Comparison of ENCODE assay signal across 10 cellular contexts in the genomic region with DNA sequence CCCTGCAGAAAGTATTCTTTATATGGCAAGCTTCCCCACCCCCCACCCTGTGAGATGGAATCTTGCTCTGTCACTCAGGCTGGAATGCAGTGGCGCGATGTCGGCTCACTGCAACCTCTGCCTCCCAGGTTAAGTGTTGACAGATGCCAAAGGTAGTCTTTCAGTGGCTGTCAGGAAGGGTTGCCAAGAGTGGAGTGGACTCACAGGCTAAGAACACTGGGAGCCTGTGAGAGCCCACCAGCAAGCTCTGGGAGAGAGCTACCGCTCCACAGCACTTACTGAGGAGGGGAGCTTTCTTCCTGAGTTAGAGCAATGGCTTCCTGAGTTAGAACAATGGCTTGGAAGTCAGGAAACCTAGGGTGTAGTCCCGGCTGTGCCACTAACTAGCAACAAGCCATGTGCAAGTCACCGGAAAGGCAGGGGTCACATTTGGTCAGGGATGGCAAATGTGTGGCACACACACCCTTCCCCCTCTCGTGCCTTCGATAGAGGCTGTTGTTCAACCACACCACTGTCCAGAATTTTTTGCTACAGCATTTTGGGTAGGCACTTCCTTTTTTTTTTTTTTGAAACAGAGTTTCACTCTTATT. TPM values are rescaled to one million over a fixed set of nuclear protein-coding genes. Genes with fewer than 3 reads are reported as not detected.
DNase-seq lines count a peak whose midpoint lies in the region; ATAC-seq and TF ChIP-seq lines count a peak whose summit lies in the region.
"Had no signal": no experiment of that assay in that cellular context is flagged by ENCODE, and none has a peak within 500 bp of the region (broad histone marks: within the 10 kb centered on the region; RNA-seq: fewer than 3 reads in every experiment).

No MANE protein-coding gene starts in this region.

- no peaks in the 10 kb centered on the region for H3K36me3 Mint-ChIP-seq in CD4-positive, alpha-beta T cell (ENCODE audit: low read depth)

- TF ChIP-seq POLR2A in tibial nerve (IDR thresholded peaks at IDR 0.05), result no peak

- CTCF ChIA-PET in CD4-positive, alpha-beta T cell (lab: Charles Lee), result no interaction called here
- CTCF ChIA-PET in A673 (lab: Charles Lee), result no interaction called here

- POLR2A ChIA-PET in CD4-positive, alpha-beta T cell (lab: Charles Lee), result interaction anchor here (0.6 kb wide), 1 partner anchor 61 kb away, joined by 3 read pairs; no protein-coding TSS in a partner anchor
- POLR2A ChIA-PET in A673 (lab: Charles Lee; ENCODE audit: low non-redundant PET), result no interaction called here

- H3K4me3 Mint-ChIP-seq in CD4-positive, alpha-beta T cell, result no peak overlapping the region
- H3K4me3 Mint-ChIP-seq: HFFc6 had no signal

- H3K9me3 Mint-ChIP-seq in CD4-positive, alpha-beta T cell, result no peaks in the 10 kb centered on the region
- H3K9me3 Mint-ChIP-seq: HFFc6 had no signal

- no peaks in the 10 kb centered on the region for H3K36me3 ChIP-seq in muscle layer of colon (ENCODE audit: insufficient read depth, low read length)
- H3K36me3 ChIP-seq in tibial nerve, result no peaks in the 10 kb centered on the region
- H3K36me3 ChIP-seq in A673 (ENCODE audit: insufficient read depth, low read length, poor library complexity, severe bottlenecking), result no peaks in the 10 kb centered on the region

- no peaks in the 10 kb centered on the region for H3K4me1 ChIP-seq in muscle layer of colon (ENCODE audit: insufficient read depth, low read length)
- peaks cover 0 to 32% (median 4%) of the 10 kb centered on the region in 4 donors for H3K4me1 ChIP-seq in tibial nerve
- no peaks in the 10 kb centered on the region for H3K4me1 ChIP-seq in A673 (ENCODE audit: insufficient read depth, low read length, poor library complexity, severe bottlenecking)

- no TSS peak for BruUV-seq in A673 (replicated peaks; lab: Mats Ljungman, UMichigan)

- H3K27me3 Mint-ChIP-seq in CD4-positive, alpha-beta T cell, result peaks cover 6% of the 10 kb centered on the region

- H3K4me1 Mint-ChIP-seq in CD4-positive, alpha-beta T cell (ENCODE audit: low read depth), result peaks cover 7% of the 10 kb centered on the region

- DNase-seq in NOMO-1 (lab: John Stamatoyannopoulos, UW; ENCODE audit: unreplicated experiment in 2 of 2), result peak; percentile 80 to 90
- DNase-seq in tibial nerve (ENCODE audit: low spot score in 2 of 2), result peak in 1 of 2 donors; percentile 31
- DNase-seq in CD4-positive, alpha-beta T cell, result no peak
- DNase-seq in A673 (ENCODE audit: low spot score), result no peak
- no peak for DNase-seq in NCI-H1930 (lab: John Stamatoyannopoulos, UW)
- DNase-seq: activated gamma-delta T cell, HFFc6 had no signal

- H3K9me3 ChIP-seq in muscle layer of colon (ENCODE audit: low read length) (no peaks in the 10 kb centered on the region), tibial nerve (no peaks in the 10 kb centered on the region), A673 (ENCODE audit: low read depth, low read length, poor library complexity, severe bottlenecking) (no peaks in the 10 kb centered on the region)
- H3K9me3 ChIP-seq in CD4-positive, alpha-beta T cell (ENCODE audit: control insufficient read depth, low read length), result no peaks in the 10 kb centered on the region

- peak in 1 of 2 donors; percentile 69 for TF ChIP-seq EP300 in tibial nerve (IDR thresholded peaks at IDR 0.05)

- H3K4me3 ChIP-seq in muscle layer of colon (ENCODE audit: low read depth in 1 of 2, low read length in 2 of 2), result peak overlapping the region in 1 of 2 donors; percentile 31
- H3K4me3 ChIP-seq in tibial nerve, result peak overlapping the region in 1 of 4 donors; percentile 45
- no peak overlapping the region for H3K4me3 ChIP-seq in A673 (ENCODE audit: low read depth, low read length, poor library complexity, severe bottlenecking)

- TF ChIP-seq CTCF in tibial nerve (IDR thresholded peaks at IDR 0.05) (no peak), A673 (conservative IDR thresholded peaks at IDR 0.05; ENCODE audit: low read depth, low read length) (no peak)
- no peak for TF ChIP-seq CTCF in CD4-positive, alpha-beta T cell (IDR thresholded peaks at IDR 0.05)

- peak; percentile 44 for ATAC-seq in esophagus mucosa
- no peak for ATAC-seq in CD4-positive, alpha-beta T cell (ENCODE audit: poor library complexity)
- ATAC-seq in HG03442 (IDR thresholded peaks at IDR 0.05; ENCODE audit: unreplicated experiment), result no peak

- peak overlapping the region; percentile 30 for H3K27ac ChIP-seq in muscle layer of colon (ENCODE audit: low read depth, low read length)
- H3K27ac ChIP-seq in tibial nerve, result peak overlapping the region; percentile 1 to 75 (median 56)
- no peak overlapping the region for H3K27ac ChIP-seq in CD4-positive, alpha-beta T cell (ENCODE audit: low read depth, low read length)
- no peak overlapping the region for H3K27ac ChIP-seq in A673 (ENCODE audit: low read depth, low read length, poor library complexity, severe bottlenecking)

- WGBS in tibial nerve, 2 donors, result 16 to 21% methylated on average over 8 of the region's 8 CpGs

- no peak overlapping the region for H3K9ac ChIP-seq in muscle layer of colon (ENCODE audit: low read length)

- no peaks in the 10 kb centered on the region for H3K27me3 ChIP-seq in muscle layer of colon (ENCODE audit: control insufficient read depth in 1 of 2, insufficient read depth in 2 of 2, low read length in 2 of 2)
- H3K27me3 ChIP-seq in tibial nerve, result no peaks in the 10 kb centered on the region
- H3K27me3 ChIP-seq in CD4-positive, alpha-beta T cell (ENCODE audit: control insufficient read depth, insufficient read depth, low read length), result no peaks in the 10 kb centered on the region
- H3K27me3 ChIP-seq in A673 (replicated peaks; ENCODE audit: insufficient read depth, low read depth, low read length, poor library complexity), result no peaks in the 10 kb centered on the region

- H3K27ac Mint-ChIP-seq in CD4-positive, alpha-beta T cell, result no peak overlapping the region
- H3K27ac Mint-ChIP-seq: HFFc6 had no signal

- intact Hi-C loops in CD4-positive, alpha-beta T cell (cut with DNase I, micrococcal nuclease), result no loop called here
- intact Hi-C loops in A673 (cut with micrococcal nuclease; ENCODE audit: unreplicated experiment), result no loop called here

RNA-seq across cellular contexts. Expression of a gene that starts 2.6 kb away (rescaled TPM):
- total RNA-seq in esophagus mucosa (8.6 TPM), tibial nerve (100 to 1,000 TPM; 245 to 430 (median 379) TPM), A673 (2021) (not detected in 2 replicates)
- not detected for total RNA-seq in CD4-positive, alpha-beta T cell
- total RNA-seq: HFFc6 had no signal

RNA-seq across cellular contexts. Expression of a gene that starts 19.0 kb away (rescaled TPM):
- 0.40 TPM for total RNA-seq in esophagus mucosa
- 10 to 100 TPM in 3 of 4 donors, 1 to 10 TPM in 1; 8.7 to 17.0 (median 13.6) TPM for total RNA-seq in tibial nerve
- 1 to 10 TPM in 1 of 2 experiments, under 1 TPM in 1; 0.66 to 1.5 TPM for total RNA-seq in CD4-positive, alpha-beta T cell
- total RNA-seq in A673 (2021), result not detected in 2 replicates
- total RNA-seq: HFFc6 had no signal

RNA-seq across cellular contexts. Expression of a gene that starts 31.8 kb away (rescaled TPM):
- total RNA-seq in esophagus mucosa (not detected), tibial nerve (not detected), A673 (2021) (not detected in 2 replicates)
- not detected for total RNA-seq in CD4-positive, alpha-beta T cell
- total RNA-seq: HFFc6 had no signal

RNA-seq across cellular contexts. Expression of a gene that starts 54.4 kb away (rescaled TPM):
- not detected for total RNA-seq in esophagus mucosa
- not detected for total RNA-seq in tibial nerve
- not detected for total RNA-seq in CD4-positive, alpha-beta T cell
- not detected in 2 replicates for total RNA-seq in A673 (2021)
- total RNA-seq: HFFc6 had no signal

Comparison
In these comparisons a context has a peak if more than half of its experiments do, and no peak if none do; other contexts are left out.
1. DNase-seq: peak in NOMO-1 (2 of 2); none in CD4-positive, alpha-beta T cell (0 of 10), A673 (single experiment) and NCI-H1930 (0 of 2).
2. H3K27ac ChIP-seq: peak in muscle layer of colon (single experiment) and tibial nerve (4 of 4); none in CD4-positive, alpha-beta T cell (single experiment) and A673 (single experiment).
3. RNA of a gene that starts 2.6 kb away (total RNA-seq): 245 to 430 TPM in tibial nerve; 8.6 TPM in esophagus mucosa (single experiment), not detected in CD4-positive, alpha-beta T cell and not detected in A673; every median in the first group is over 10 times any median in the second.